In the genomic region with DNA sequence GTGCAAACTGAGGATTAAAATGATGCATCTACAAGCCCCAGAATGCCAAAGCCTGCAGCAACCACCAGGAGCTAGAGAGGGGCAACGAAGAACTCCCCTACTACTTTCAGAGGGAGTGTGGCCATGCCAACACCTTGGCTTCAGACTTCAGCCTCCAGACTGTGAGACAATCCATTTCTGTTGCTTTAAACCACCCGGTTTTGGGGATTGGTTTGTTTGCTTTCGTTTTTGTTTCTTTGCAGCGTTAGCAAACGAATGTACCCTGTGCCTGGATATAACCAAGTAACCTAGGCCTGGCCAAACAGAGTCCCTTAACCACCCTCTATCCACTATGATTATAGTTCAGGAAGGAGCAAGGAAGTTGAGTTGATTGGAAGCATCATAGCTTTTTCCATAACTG, we compare ENCODE assay signal across 1 cellular context.
TF ChIP-seq lines count a peak whose summit lies in the region.

No MANE protein-coding gene starts in this region.

TF ChIP-seq in GM12878, 131 proteins besides CTCF, POLR2A, EP300 and RAD21:
- TF ChIP-seq MEF2A (IDR thresholded peaks at IDR 0.05; ENCODE audit: insufficient read depth, low read depth, low read length) (no peak), KLF5 (IDR thresholded peaks at IDR 0.05; ENCODE audit: partially characterized antibody) (no peak), ZSCAN29 (IDR thresholded peaks at IDR 0.05) (no peak), IRF4 (IDR thresholded peaks at IDR 0.05; ENCODE audit: low read depth, low read length) (no peak)
- TF ChIP-seq, protein P1, sequence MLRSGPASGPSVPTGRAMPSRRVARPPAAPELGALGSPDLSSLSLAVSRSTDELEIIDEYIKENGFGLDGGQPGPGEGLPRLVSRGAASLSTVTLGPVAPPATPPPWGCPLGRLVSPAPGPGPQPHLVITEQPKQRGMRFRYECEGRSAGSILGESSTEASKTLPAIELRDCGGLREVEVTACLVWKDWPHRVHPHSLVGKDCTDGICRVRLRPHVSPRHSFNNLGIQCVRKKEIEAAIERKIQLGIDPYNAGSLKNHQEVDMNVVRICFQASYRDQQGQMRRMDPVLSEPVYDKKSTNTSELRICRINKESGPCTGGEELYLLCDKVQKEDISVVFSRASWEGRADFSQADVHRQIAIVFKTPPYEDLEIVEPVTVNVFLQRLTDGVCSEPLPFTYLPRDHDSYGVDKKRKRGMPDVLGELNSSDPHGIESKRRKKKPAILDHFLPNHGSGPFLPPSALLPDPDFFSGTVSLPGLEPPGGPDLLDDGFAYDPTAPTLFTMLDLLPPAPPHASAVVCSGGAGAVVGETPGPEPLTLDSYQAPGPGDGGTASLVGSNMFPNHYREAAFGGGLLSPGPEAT (IDR thresholded peaks at IDR 0.05; ENCODE audit: low read depth), result no peak
- TF ChIP-seq, protein P2, sequence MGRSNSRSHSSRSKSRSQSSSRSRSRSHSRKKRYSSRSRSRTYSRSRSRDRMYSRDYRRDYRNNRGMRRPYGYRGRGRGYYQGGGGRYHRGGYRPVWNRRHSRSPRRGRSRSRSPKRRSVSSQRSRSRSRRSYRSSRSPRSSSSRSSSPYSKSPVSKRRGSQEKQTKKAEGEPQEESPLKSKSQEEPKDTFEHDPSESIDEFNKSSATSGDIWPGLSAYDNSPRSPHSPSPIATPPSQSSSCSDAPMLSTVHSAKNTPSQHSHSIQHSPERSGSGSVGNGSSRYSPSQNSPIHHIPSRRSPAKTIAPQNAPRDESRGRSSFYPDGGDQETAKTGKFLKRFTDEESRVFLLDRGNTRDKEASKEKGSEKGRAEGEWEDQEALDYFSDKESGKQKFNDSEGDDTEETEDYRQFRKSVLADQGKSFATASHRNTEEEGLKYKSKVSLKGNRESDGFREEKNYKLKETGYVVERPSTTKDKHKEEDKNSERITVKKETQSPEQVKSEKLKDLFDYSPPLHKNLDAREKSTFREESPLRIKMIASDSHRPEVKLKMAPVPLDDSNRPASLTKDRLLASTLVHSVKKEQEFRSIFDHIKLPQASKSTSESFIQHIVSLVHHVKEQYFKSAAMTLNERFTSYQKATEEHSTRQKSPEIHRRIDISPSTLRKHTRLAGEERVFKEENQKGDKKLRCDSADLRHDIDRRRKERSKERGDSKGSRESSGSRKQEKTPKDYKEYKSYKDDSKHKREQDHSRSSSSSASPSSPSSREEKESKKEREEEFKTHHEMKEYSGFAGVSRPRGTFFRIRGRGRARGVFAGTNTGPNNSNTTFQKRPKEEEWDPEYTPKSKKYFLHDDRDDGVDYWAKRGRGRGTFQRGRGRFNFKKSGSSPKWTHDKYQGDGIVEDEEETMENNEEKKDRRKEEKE (IDR thresholded peaks at IDR 0.05), result no peak
